In the genomic region with DNA sequence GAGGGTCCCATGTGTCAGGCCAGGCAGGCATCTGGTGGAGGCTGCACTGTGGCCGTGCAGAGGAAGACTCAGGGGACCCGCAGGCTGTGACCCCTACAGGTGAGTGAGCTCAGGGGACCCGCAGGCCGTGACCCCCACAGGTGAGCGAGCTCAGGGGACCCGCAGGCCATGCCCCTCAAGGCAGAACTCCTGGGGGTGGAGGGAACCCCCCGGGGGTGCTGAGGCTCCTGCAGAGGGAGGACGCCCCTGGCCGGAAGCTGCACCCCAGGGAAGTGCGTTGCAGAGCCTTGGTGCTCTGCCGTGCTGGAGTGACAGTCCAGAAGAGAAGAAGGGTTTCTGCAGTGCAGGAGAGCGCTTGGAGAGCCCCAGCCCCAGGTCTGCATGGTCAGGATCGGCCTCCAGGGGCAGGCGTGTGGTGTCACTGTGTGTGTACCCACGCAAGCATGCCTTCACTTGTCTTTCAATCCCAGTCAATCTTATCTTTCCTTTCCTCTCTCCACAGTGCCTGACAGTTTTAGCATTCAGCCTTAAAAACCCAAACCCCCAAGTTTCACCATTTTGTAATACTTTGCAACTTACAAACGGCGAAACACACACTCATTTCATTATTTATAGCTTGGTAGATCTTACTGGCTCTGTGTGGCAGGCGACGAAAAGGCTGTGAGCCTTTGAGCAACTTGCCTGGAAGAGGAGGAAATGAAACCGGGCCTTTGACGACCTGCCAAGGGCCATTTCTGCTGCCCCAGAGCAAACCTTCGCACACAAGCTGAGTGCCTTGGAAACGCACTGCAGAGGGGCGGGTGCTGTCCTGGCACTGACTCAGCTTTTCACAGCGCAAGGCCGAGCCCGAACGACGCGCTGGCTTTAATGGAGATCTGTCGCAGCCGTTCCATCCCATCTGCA, we compare ENCODE assay signal across 9 cellular contexts.
DNase-seq lines count a peak whose midpoint lies in the region; ATAC-seq and TF ChIP-seq lines count a peak whose summit lies in the region.
"Had no signal": no experiment of that assay in that cellular context is flagged by ENCODE, and none has a peak within 500 bp of the region (broad histone marks: within the 10 kb centered on the region; RNA-seq: fewer than 3 reads in every experiment).

No MANE protein-coding gene starts in this region.

- no peak overlapping the region for H3K4me3 Mint-ChIP-seq in chondrocyte (ENCODE audit: unreplicated experiment)
- no peak overlapping the region for H3K4me3 Mint-ChIP-seq in stimulated activated memory B cell treated with anti-CD40 and anti-IgM and Interleukin-4, amounts not matched to agents 10 μg/mL and 1 μg/mL and 100 μg/mL, for 72 hours
- H3K4me3 Mint-ChIP-seq: activated naive CD4-positive, alpha-beta T cell treated with anti-CD3 and anti-CD28 coated beads, Interleukin-2, amount 50 U/mL, for 24 hours had no signal

- peak; percentile 21 for TF ChIP-seq CTCF in chondrocyte (IDR thresholded peaks at IDR 0.05)

- no peak for TF ChIP-seq POLR2A in erythroblast (IDR thresholded peaks at IDR 0.05; ENCODE audit: low read length)

- no peaks in the 10 kb centered on the region for H3K9me3 Mint-ChIP-seq in chondrocyte (ENCODE audit: low read depth)
- H3K9me3 Mint-ChIP-seq in stimulated activated memory B cell treated with anti-CD40 and anti-IgM and Interleukin-4, amounts not matched to agents 10 μg/mL and 1 μg/mL and 100 μg/mL, for 72 hours, result no peaks in the 10 kb centered on the region
- H3K9me3 Mint-ChIP-seq: activated naive CD4-positive, alpha-beta T cell treated with anti-CD3 and anti-CD28 coated beads, Interleukin-2, amount 50 U/mL, for 24 hours had no signal

- H3K4me1 Mint-ChIP-seq in chondrocyte (ENCODE audit: low read depth), result no peaks in the 10 kb centered on the region
- H3K4me1 Mint-ChIP-seq in stimulated activated memory B cell treated with anti-CD40 and anti-IgM and Interleukin-4, amounts not matched to agents 10 μg/mL and 1 μg/mL and 100 μg/mL, for 72 hours, result no peaks in the 10 kb centered on the region
- H3K4me1 Mint-ChIP-seq: activated naive CD4-positive, alpha-beta T cell treated with anti-CD3 and anti-CD28 coated beads, Interleukin-2, amount 50 U/mL, for 24 hours had no signal

- H3K36me3 Mint-ChIP-seq in chondrocyte (ENCODE audit: low read depth), result peaks cover 2% of the 10 kb centered on the region
- no peaks in the 10 kb centered on the region for H3K36me3 Mint-ChIP-seq in stimulated activated memory B cell treated with anti-CD40 and anti-IgM and Interleukin-4, amounts not matched to agents 10 μg/mL and 1 μg/mL and 100 μg/mL, for 72 hours
- H3K36me3 Mint-ChIP-seq: activated naive CD4-positive, alpha-beta T cell treated with anti-CD3 and anti-CD28 coated beads, Interleukin-2, amount 50 U/mL, for 24 hours had no signal

- ATAC-seq in HG02588 (IDR thresholded peaks at IDR 0.05; ENCODE audit: unreplicated experiment), result no peak
- no peak for ATAC-seq in HG03196 (IDR thresholded peaks at IDR 0.05; ENCODE audit: unreplicated experiment)
- ATAC-seq in stimulated activated memory B cell treated with anti-CD40 and anti-IgM and Interleukin-4, amounts not matched to agents 10 μg/mL and 1 μg/mL and 100 μg/mL, for 72 hours, result no peak

- H3K27me3 Mint-ChIP-seq in chondrocyte (ENCODE audit: low read depth), result no peaks in the 10 kb centered on the region
- no peaks in the 10 kb centered on the region for H3K27me3 Mint-ChIP-seq in stimulated activated memory B cell treated with anti-CD40 and anti-IgM and Interleukin-4, amounts not matched to agents 10 μg/mL and 1 μg/mL and 100 μg/mL, for 72 hours
- H3K27me3 Mint-ChIP-seq: activated naive CD4-positive, alpha-beta T cell treated with anti-CD3 and anti-CD28 coated beads, Interleukin-2, amount 50 U/mL, for 24 hours had no signal

- peak; percentile 9 for DNase-seq in DMS 273 treated with DMSO at 0.1 percent for 48 hours (lab: John Stamatoyannopoulos, UW)
- peak; percentile 20 for DNase-seq in NCI-H345 treated with DMSO at 0.1 percent for 48 hours (lab: John Stamatoyannopoulos, UW; ENCODE audit: unreplicated experiment)
- no peak for DNase-seq in chondrocyte (ENCODE audit: low spot score)
- peak; percentile 81 for DNase-seq in midbrain (lab: John Stamatoyannopoulos, UW)
- no peak for DNase-seq in erythroblast (lab: John Stamatoyannopoulos, UW)

- H3K27ac Mint-ChIP-seq in chondrocyte (ENCODE audit: unreplicated experiment), result no peak overlapping the region
- no peak overlapping the region for H3K27ac Mint-ChIP-seq in stimulated activated memory B cell treated with anti-CD40 and anti-IgM and Interleukin-4, amounts not matched to agents 10 μg/mL and 1 μg/mL and 100 μg/mL, for 72 hours
- H3K27ac Mint-ChIP-seq: activated naive CD4-positive, alpha-beta T cell treated with anti-CD3 and anti-CD28 coated beads, Interleukin-2, amount 50 U/mL, for 24 hours had no signal

Comparison
In these comparisons a context has a peak if more than half of its experiments do, and no peak if none do; other contexts are left out.
1. DNase-seq: peak in DMS 273 treated with DMSO at 0.1 percent for 48 hours (single experiment), NCI-H345 treated with DMSO at 0.1 percent for 48 hours (single experiment) and midbrain (single experiment); none in chondrocyte (single experiment) and erythroblast (0 of 2).